ENCODE assay signal across 40 cellular contexts in the genomic region with DNA sequence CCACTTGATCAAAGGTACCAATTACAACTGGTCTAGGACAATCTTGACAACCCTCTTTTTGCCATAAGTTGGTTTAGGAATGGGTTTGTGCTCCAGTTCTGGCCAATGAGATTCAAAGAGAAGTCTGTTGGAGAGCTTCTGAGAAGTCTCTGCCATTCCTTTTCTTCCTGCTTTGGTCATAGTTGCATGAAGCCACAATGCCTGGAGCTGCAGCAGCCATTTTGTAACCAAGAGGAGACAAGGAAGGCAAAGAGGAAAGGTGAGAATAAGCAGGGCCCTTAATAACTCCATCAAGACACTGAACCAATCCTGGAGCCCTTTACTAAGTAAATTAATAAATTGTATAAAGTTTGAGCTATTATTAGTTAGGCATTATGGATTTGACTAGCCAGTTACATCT. TPM values are rescaled to one million over a fixed set of nuclear protein-coding genes. Genes with fewer than 3 reads are reported as not detected.
"Had no signal": no experiment of that assay in that cellular context is flagged by ENCODE, and none has a peak within 500 bp of the region (broad histone marks: within the 10 kb centered on the region; RNA-seq: fewer than 3 reads in every experiment).

No MANE protein-coding gene starts in this region.

- H3K4me3 ChIP-seq: MG63 had no signal

- H3K36me3 ChIP-seq: MG63 had no signal

- DNase-seq: Karpas-422, Kasumi-1, MG63, MM.1S, MV-4-11, NCI-H1048, NCI-H1092, NCI-H1092 treated with DMSO at 0.1 percent for 48 hours, NCI-H1105, NCI-H1105 treated with DMSO at 0.1 percent for 48 hours, NCI-H1417, NCI-H1417 treated with DMSO at 0.1 percent for 48 hours, NCI-H1436, NCI-H1436 treated with DMSO at 0.1 percent for 48 hours, NCI-H146, NCI-H1694, NCI-H1694 treated with DMSO at 0.1 percent for 48 hours, NCI-H187, NCI-H187 treated with DMSO at 0.1 percent for 48 hours, NCI-H1930, NCI-H2029, NCI-H2029 treated with DMSO at 0.1 percent for 48 hours, NCI-H2081, NCI-H2081 treated with DMSO at 0.1 percent for 48 hours, NCI-H2107, NCI-H2171, NCI-H2171 treated with DMSO at 0.1 percent for 48 hours, NCI-H2227 treated with DMSO at 0.1 percent for 48 hours, NCI-H226, NCI-H345, NCI-H446, NCI-H446 treated with DMSO at 0.1 percent for 48 hours, NCI-H510A, NCI-H510A treated with DMSO at 0.1 percent for 48 hours, NCI-H524, NCI-H524 treated with DMSO at 0.1 percent for 48 hours had no signal

- H3K27me3 ChIP-seq: MG63 had no signal

- H3K9me3 ChIP-seq: MG63 had no signal

RNA-seq across cellular contexts. Expression of gene C17orf50, which starts 3.4 kb away (rescaled TPM):
- total RNA-seq: LHCN-M2, M059J, MCF 10A, NCI-H460 had no signal

RNA-seq across cellular contexts. Expression of gene GAS2L2, which starts 4.2 kb away (rescaled TPM):
- total RNA-seq: LHCN-M2, M059J, NCI-H460 had no signal

RNA-seq across cellular contexts. Expression of gene MMP28, which starts 38.2 kb away (rescaled TPM):
- total RNA-seq: LHCN-M2 had no signal
